Comparison of ENCODE assay signal across 8 cellular contexts in genomic region chr13:23579072-23579885, GRCh38. TPM values are rescaled to one million over a fixed set of nuclear protein-coding genes. Genes with fewer than 3 reads are reported as not detected.
A peak's percentile ranks its signal among the peaks of the same experiment; 100 is the strongest.
DNase-seq lines count a peak whose midpoint lies in the region; ATAC-seq and TF ChIP-seq lines count a peak whose summit lies in the region.

No MANE protein-coding gene starts in this region.

- ATAC-seq in aorta (ENCODE audit: low FRiP score): peak; percentile 99

- H3K27ac ChIP-seq in ascending aorta (peak overlapping the region in 1 of 2 donors; percentile 15), aorta (ENCODE audit: low read depth in 1 of 2, low read length in 2 of 2) (no peak overlapping the region)

- POLR2A ChIA-PET in HEK293T (lab: Yijun Ruan, JAX): no interaction called here

- peaks cover 0 to 6% of the 10 kb centered on the region in 2 donors for H3K4me1 ChIP-seq in ascending aorta
- no peaks in the 10 kb centered on the region for H3K4me1 ChIP-seq in aorta (ENCODE audit: control insufficient read depth in 1 of 2, insufficient read depth in 2 of 2, low read length in 2 of 2)

- no peaks in the 10 kb centered on the region for H3K9me3 ChIP-seq in ascending aorta
- no peaks in the 10 kb centered on the region for H3K9me3 ChIP-seq in aorta (ENCODE audit: control insufficient read depth, low read length)

- TF ChIP-seq CTCF in GM12865 (IDR thresholded peaks at IDR 0.05; ENCODE audit: insufficient read depth, low read depth, low read length, missing control alignments) (no peak), NB4 (IDR thresholded peaks at IDR 0.05; ENCODE audit: low read depth, low read length) (no peak), ascending aorta (IDR thresholded peaks at IDR 0.05) (no peak)

- H3K36me3 ChIP-seq in ascending aorta: no peaks in the 10 kb centered on the region
- no peaks in the 10 kb centered on the region for H3K36me3 ChIP-seq in aorta (ENCODE audit: control insufficient read depth in 1 of 2, insufficient read depth in 2 of 2, low read length in 1 of 2)

- peak; percentile 46 for TF ChIP-seq POLR2A in NB4 (IDR thresholded peaks at IDR 0.05; ENCODE audit: extremely low read depth, insufficient read length)

- CTCF ChIA-PET in HEK293T (lab: Yijun Ruan, JAX): no interaction called here

- 1% methylated on average over 51 to 79 of the region's 79 CpGs for WGBS in aorta, 2 donors

- H3K27me3 ChIP-seq in ascending aorta: peaks cover 7% of the 10 kb centered on the region
- no peaks in the 10 kb centered on the region for H3K27me3 ChIP-seq in aorta (ENCODE audit: control insufficient read depth in 1 of 2, insufficient read depth in 2 of 2, low read length in 1 of 2)

- H3K4me3 ChIP-seq in GM12865 (ENCODE audit: low read depth, low read length) (peak overlapping the region; percentile 91), NB4 (ENCODE audit: low read depth, low read length) (peak overlapping the region; percentile 68), ascending aorta (peak overlapping the region; percentile 81 to 95), aorta (ENCODE audit: low read length in 2 of 2) (peak overlapping the region; percentile 24 to 55)

- DNase-seq in GM12865 (ENCODE audit: low read depth) (peak; percentile 96), HEK293T (ENCODE audit: extremely low spot score) (peak; percentile 86), NB4 (ENCODE audit: low read depth) (peak; percentile 83), T-helper 2 cell (peak; percentile 74 to 89 (median 88)), ascending aorta (ENCODE audit: low spot score in 2 of 2) (peak; percentile 32 to 92), hepatic stellate cell (ENCODE audit: low spot score) (peak; percentile 90), renal cortical epithelial cell (ENCODE audit: low read depth) (peak; percentile 49), aorta (peak; percentile 92 to 97)

- intact Hi-C loops in ascending aorta (cut with DNase I) (loop anchor here (5.0 to 10.0 kb wide), 3 partner anchors 112 to 293 kb away; no protein-coding TSS in a partner anchor), aorta (cut with DNase I) (loop anchor here (5.0 to 10.0 kb wide), 3 partner anchors 112 to 296 kb away; no protein-coding TSS in a partner anchor)

TF ChIP-seq in HEK293T, 16 proteins besides CTCF, POLR2A, EP300 and RAD21:
- TF ChIP-seq L3MBTL2 (conservative IDR thresholded peaks at IDR 0.05): peak; percentile 48
- no peak for TF ChIP-seq FOXM1 (IDR thresholded peaks at IDR 0.05; ENCODE audit: borderline replicate concordance)
- TF ChIP-seq, protein P1, sequence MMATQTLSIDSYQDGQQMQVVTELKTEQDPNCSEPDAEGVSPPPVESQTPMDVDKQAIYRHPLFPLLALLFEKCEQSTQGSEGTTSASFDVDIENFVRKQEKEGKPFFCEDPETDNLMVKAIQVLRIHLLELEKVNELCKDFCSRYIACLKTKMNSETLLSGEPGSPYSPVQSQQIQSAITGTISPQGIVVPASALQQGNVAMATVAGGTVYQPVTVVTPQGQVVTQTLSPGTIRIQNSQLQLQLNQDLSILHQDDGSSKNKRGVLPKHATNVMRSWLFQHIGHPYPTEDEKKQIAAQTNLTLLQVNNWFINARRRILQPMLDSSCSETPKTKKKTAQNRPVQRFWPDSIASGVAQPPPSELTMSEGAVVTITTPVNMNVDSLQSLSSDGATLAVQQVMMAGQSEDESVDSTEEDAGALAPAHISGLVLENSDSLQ (IDR thresholded peaks at IDR 0.05): peak; percentile 44; the same call in 1 of the 2 replicates
- no peak for TF ChIP-seq ZNF384 (IDR thresholded peaks at IDR 0.05)
- no peak for TF ChIP-seq LEF1 (IDR thresholded peaks at IDR 0.05; ENCODE audit: borderline replicate concordance)

RNA-seq across cellular contexts. Expression of gene TNFRSF19, which starts 9.1 kb away (rescaled TPM):
- total RNA-seq in ascending aorta (0.85 TPM), renal cortical epithelial cell (22.5 and 30.2 TPM in 2 replicates), aorta (1 to 10 TPM; 1.6 to 4.3 TPM)
- polyA plus RNA-seq in aorta: 1 to 10 TPM in 1 of 2 donors, under 1 TPM in 1; 0.38 to 2.1 TPM

Comparison
In these comparisons a context has a peak if more than half of its experiments do, and no peak if none do; other contexts are left out.
1. H3K4me3 ChIP-seq: peak in every context shown above with its lines; median percentile 91 in GM12865; 88 in ascending aorta; 68 in NB4; 40 in aorta.